In genomic region chr4:122889726-122890125, GRCh38 we compare ENCODE assay signal across 19 cellular contexts. TPM values are rescaled to one million over a fixed set of nuclear protein-coding genes. Genes with fewer than 3 reads are reported as not detected.
DNase-seq lines count a peak whose midpoint lies in the region; ATAC-seq, FAIRE-seq and TF ChIP-seq lines count a peak whose summit lies in the region.
"Had no signal": no experiment of that assay in that cellular context is flagged by ENCODE, and none has a peak within 500 bp of the region (broad histone marks: within the 10 kb centered on the region; RNA-seq: fewer than 3 reads in every experiment).

No MANE protein-coding gene starts in this region.

- TF ChIP-seq CTCF in left ventricle myocardium inferior (IDR thresholded peaks at IDR 0.05; ENCODE audit: borderline replicate concordance): no peak
- no peak for TF ChIP-seq CTCF in RWPE2 (IDR thresholded peaks at IDR 0.05; ENCODE audit: poor library complexity, severe bottlenecking)
- no peak for TF ChIP-seq CTCF in gastrocnemius medialis (IDR thresholded peaks at IDR 0.05 in 4 of 5, conservative IDR thresholded peaks at IDR 0.05 in 1 of 5)
- no peak for TF ChIP-seq CTCF in stomach (IDR thresholded peaks at IDR 0.05)

- H3K4me3 ChIP-seq in left ventricle myocardium inferior (no peak overlapping the region), RWPE2 (ENCODE audit: severe bottlenecking) (no peak overlapping the region), small intestine (ENCODE audit: low read depth in 1 of 2, low read length in 2 of 2) (no peak overlapping the region), gastrocnemius medialis (no peak overlapping the region), stomach (no peak overlapping the region)
- H3K4me3 ChIP-seq: body of pancreas, esophagus squamous epithelium, thyroid gland had no signal

- H3K27me3 ChIP-seq in left ventricle myocardium inferior (ENCODE audit: low read depth) (no peaks in the 10 kb centered on the region), RWPE2 (ENCODE audit: insufficient read depth, poor library complexity, severe bottlenecking) (no peaks in the 10 kb centered on the region), small intestine (ENCODE audit: control insufficient read depth in 2 of 2, insufficient read depth in 2 of 2, low read length in 2 of 2) (no peaks in the 10 kb centered on the region), gastrocnemius medialis (no peaks in the 10 kb centered on the region), stomach (no peaks in the 10 kb centered on the region)
- H3K27me3 ChIP-seq: body of pancreas, esophagus squamous epithelium, thyroid gland had no signal

- DNase-seq in left ventricle myocardium inferior (no peak), Right ventricle myocardium inferior (ENCODE audit: missing footprints) (no peak), RWPE2 (ENCODE audit: low spot score) (no peak), left colon (peak in 1 of 2 donors; percentile 33), small intestine (no peak), gastrocnemius medialis (no peak), stomach (no peak)
- DNase-seq: activated B cell treated with CpG ODN at 0.5 μM for 24 hours; activated T-cell treated with anti-CD3 and anti-CD28 coated beads, Interleukin-2, amount 50 U/mL, for 72 hours; body of pancreas; C1 segment of cervical spinal cord; DMS53; esophagus squamous epithelium; NCI-H1930; NCI-H446 treated with DMSO at 0.1 percent for 48 hours; SHP77 treated with DMSO at 0.1 percent for 48 hours; thyroid gland had no signal

- peak overlapping the region; percentile 62 for H3K27ac ChIP-seq in left ventricle myocardium inferior (replicated peaks)
- peak overlapping the region; percentile 89 for H3K27ac ChIP-seq in RWPE2 (ENCODE audit: poor library complexity, severe bottlenecking)
- H3K27ac ChIP-seq in small intestine (ENCODE audit: low read depth in 1 of 2, low read length in 1 of 2): no peak overlapping the region
- peak overlapping the region in 1 of 4 donors; percentile 21 for H3K27ac ChIP-seq in gastrocnemius medialis
- peak overlapping the region in 2 of 5 donors; percentile 9 to 25 for H3K27ac ChIP-seq in stomach
- H3K27ac ChIP-seq: body of pancreas, thyroid gland had no signal

- in situ Hi-C loops in gastrocnemius medialis (cut with MboI; ENCODE audit: low sequenced_read_pairs in 4 of 4): no loop called here

- TF ChIP-seq POLR2A in gastrocnemius medialis (IDR thresholded peaks at IDR 0.05) (no peak), stomach (IDR thresholded peaks at IDR 0.05) (no peak)

- no peak for TF ChIP-seq EP300 in stomach (IDR thresholded peaks at IDR 0.05)

- H3K9me3 ChIP-seq in left ventricle myocardium inferior (replicated peaks) (no peaks in the 10 kb centered on the region), RWPE2 (ENCODE audit: severe bottlenecking) (no peaks in the 10 kb centered on the region), small intestine (ENCODE audit: control insufficient read depth, low read depth) (no peaks in the 10 kb centered on the region), gastrocnemius medialis (no peaks in the 10 kb centered on the region), stomach (no peaks in the 10 kb centered on the region)
- H3K9me3 ChIP-seq: body of pancreas, esophagus squamous epithelium, thyroid gland had no signal

- no peak for FAIRE-seq in small intestine (lab: Jason Lieb, UNC)

- peaks cover 9% of the 10 kb centered on the region for H3K4me1 ChIP-seq in left ventricle myocardium inferior
- peaks cover 23% of the 10 kb centered on the region for H3K4me1 ChIP-seq in RWPE2 (ENCODE audit: insufficient read depth, poor library complexity, severe bottlenecking)
- no peaks in the 10 kb centered on the region for H3K4me1 ChIP-seq in small intestine (ENCODE audit: control insufficient read depth in 2 of 2, insufficient read depth in 1 of 2, low read depth in 1 of 2, low read length in 1 of 2)
- no peaks in the 10 kb centered on the region for H3K4me1 ChIP-seq in gastrocnemius medialis
- peaks cover 0 to 13% (median 1%) of the 10 kb centered on the region in 4 donors for H3K4me1 ChIP-seq in stomach
- H3K4me1 ChIP-seq: body of pancreas, thyroid gland had no signal

- WGBS in small intestine, 3 donors: 61 to 81% (median 79%) methylated on average over 1 of the region's 1 CpG
- WGBS in stomach, 5 donors: 33 to 64% (median 43%) methylated on average over 1 of the region's 1 CpG

- intact Hi-C loops in left ventricle myocardium inferior (cut with micrococcal nuclease): no loop called here
- intact Hi-C loops in Right ventricle myocardium inferior (cut with DNase I): no loop called here
- intact Hi-C loops in left colon (cut with DNase I, micrococcal nuclease): no loop called here
- intact Hi-C loops in gastrocnemius medialis (cut with DNase I; ENCODE audit: low total_unique reads): no loop called here
- intact Hi-C loops in stomach (cut with DNase I; ENCODE audit: low total_unique reads): no loop called here

- peaks cover 38% of the 10 kb centered on the region for H3K36me3 ChIP-seq in left ventricle myocardium inferior
- H3K36me3 ChIP-seq in RWPE2 (ENCODE audit: low read depth): peaks cover 25% of the 10 kb centered on the region
- H3K36me3 ChIP-seq in small intestine (ENCODE audit: control insufficient read depth in 2 of 2, insufficient read depth in 2 of 2, low read length in 2 of 2): no peaks in the 10 kb centered on the region
- peaks cover 0 to 15% of the 10 kb centered on the region in 2 donors for H3K36me3 ChIP-seq in gastrocnemius medialis
- H3K36me3 ChIP-seq in stomach: peaks cover 0 to 17% (median 14%) of the 10 kb centered on the region in 4 donors

- ATAC-seq in Right ventricle myocardium inferior: no peak
- peak; percentile 86 for ATAC-seq in RWPE2 (ENCODE audit: low read depth)
- ATAC-seq in left colon: peak; percentile 41
- ATAC-seq in HG02642 (IDR thresholded peaks at IDR 0.05; ENCODE audit: poor library complexity, unreplicated experiment): no peak
- no peak for ATAC-seq in gastrocnemius medialis
- ATAC-seq: activated naive CD4-positive, alpha-beta T cell treated with anti-CD3 and anti-CD28 coated beads, Interleukin-2, amount 50 U/mL, for 72 hours; activated T-cell treated with anti-CD3 and anti-CD28 coated beads, Interleukin-2, amount 50 U/mL, for 72 hours; body of pancreas had no signal

RNA-seq across cellular contexts. Expression of gene NUDT6, which starts 32.7 kb away (rescaled TPM):
- 13.9 TPM for total RNA-seq in left ventricle myocardium inferior
- 16.4 TPM for total RNA-seq in Right ventricle myocardium inferior
- total RNA-seq in left colon: 1 to 10 TPM; 7.7 to 8.6 TPM
- 1 to 10 TPM; 2.7 to 8.0 (median 4.0) TPM for polyA plus RNA-seq in small intestine
- total RNA-seq in gastrocnemius medialis: 1 to 10 TPM; 2.0 to 4.0 (median 2.6) TPM
- 10 to 100 TPM in 1 of 5 donors, 1 to 10 TPM in 2, under 1 TPM in 1, not detected in 1; 0.58 to 10.5 (median 6.3) TPM for total RNA-seq in stomach
- polyA plus RNA-seq in stomach: 1 to 10 TPM; 5.3 to 6.2 (median 5.7) TPM

Comparison
In these comparisons a context has a peak if more than half of its experiments do, and no peak if none do; other contexts are left out.
1. H3K27ac ChIP-seq: peak in left ventricle myocardium inferior (single experiment) and RWPE2 (single experiment); none in small intestine (0 of 2).
2. ATAC-seq: peak in RWPE2 (single experiment) and left colon (single experiment); none in Right ventricle myocardium inferior (single experiment), HG02642 (single experiment) and gastrocnemius medialis (0 of 2).